In genomic region chr4:163544407-163545038, GRCh38 we compare ENCODE assay signal across 8 cellular contexts. TPM values are rescaled to one million over a fixed set of nuclear protein-coding genes. Genes with fewer than 3 reads are reported as not detected.
DNase-seq lines count a peak whose midpoint lies in the region; ATAC-seq and TF ChIP-seq lines count a peak whose summit lies in the region.

No MANE protein-coding gene starts in this region.

- DNase-seq in DMS53 treated with DMSO at 0.1 percent for 48 hours (lab: John Stamatoyannopoulos, UW; ENCODE audit: unreplicated experiment): peak; percentile 14
- peak in 1 of 2 experiments; percentile 53 for DNase-seq in HL-60 (ENCODE audit: low read depth in 1 of 2, low spot score in 1 of 2)
- peak; percentile 70 for DNase-seq in RWPE1 (ENCODE audit: low spot score)
- DNase-seq in activated gamma-delta T cell treated with anti-CD3 and anti-CD28 coated beads, Interleukin-2, amount 50 U/mL, for 16 hours (ENCODE audit: low read depth): peak; percentile 42
- peak; percentile 36 to 86 (median 69) for DNase-seq in head of caudate nucleus
- DNase-seq in putamen (ENCODE audit: low spot score): peak; percentile 43
- DNase-seq in aorta: peak; percentile 70 to 86

- H3K9me3 ChIP-seq in aorta (ENCODE audit: control insufficient read depth, low read length): no peaks in the 10 kb centered on the region

- H3K4me3 ChIP-seq in HL-60 (replicated peaks; ENCODE audit: insufficient read depth, low read length): no peak overlapping the region
- no peak overlapping the region for H3K4me3 ChIP-seq in aorta (ENCODE audit: low read length in 2 of 2)

- POLR2A ChIA-PET in RWPE1 (lab: Yijun Ruan, JAX; ENCODE audit: low non-redundant PET): no interaction called here

- no peaks in the 10 kb centered on the region for H3K36me3 ChIP-seq in aorta (ENCODE audit: control insufficient read depth in 1 of 2, insufficient read depth in 2 of 2, low read length in 1 of 2)

- intact Hi-C loops in head of caudate nucleus (cut with DNase I) (loop anchor here (2.0 to 10.0 kb wide), 2 partner anchors 58 to 1050 kb away; no protein-coding TSS in a partner anchor), aorta (cut with DNase I) (loop anchor here (2.0 to 10.0 kb wide), 7 partner anchors 52 to 1048 kb away; partner anchors contain the start of genes TMA16 (in 2 of the 2), NPY1R (in 1 of the 2) and NPY5R (in 1 of the 2))

- H3K27ac ChIP-seq in HL-60 (replicated peaks): no peak overlapping the region
- H3K27ac ChIP-seq in RWPE1: no peak overlapping the region
- no peak overlapping the region for H3K27ac ChIP-seq in aorta (ENCODE audit: low read depth in 1 of 2, low read length in 2 of 2)

- H3K4me1 ChIP-seq in aorta (ENCODE audit: control insufficient read depth in 1 of 2, insufficient read depth in 2 of 2, low read length in 2 of 2): no peaks in the 10 kb centered on the region

- CTCF ChIA-PET in RWPE1 (lab: Yijun Ruan, JAX): no interaction called here

- TF ChIP-seq CTCF in HL-60 (IDR thresholded peaks at IDR 0.05; ENCODE audit: insufficient read depth, low read length) (peak; percentile 76), RWPE1 (conservative IDR thresholded peaks at IDR 0.05; ENCODE audit: low read depth) (peak; percentile 96)

- WGBS in aorta, 2 donors: 4% methylated on average over 12 of the region's 12 CpGs

- H3K27me3 ChIP-seq in HL-60 (ENCODE audit: insufficient read depth, poor library complexity, severe bottlenecking) (no peaks in the 10 kb centered on the region), aorta (ENCODE audit: control insufficient read depth in 1 of 2, insufficient read depth in 2 of 2, low read length in 1 of 2) (no peaks in the 10 kb centered on the region)

- ATAC-seq in GM21367 (IDR thresholded peaks at IDR 0.05; ENCODE audit: unreplicated experiment): peak; percentile 89
- peak; percentile 86 for ATAC-seq in aorta (ENCODE audit: low FRiP score)

RNA-seq across cellular contexts. Expression of gene TMA16, which starts 50.0 kb away (rescaled TPM):
- 10 to 100 TPM; 26.2 to 27.3 TPM for total RNA-seq in aorta
- polyA plus RNA-seq in aorta: 10 to 100 TPM; 17.7 to 21.4 TPM
